Comparison of ENCODE assay signal across 18 cellular contexts in the genomic region with DNA sequence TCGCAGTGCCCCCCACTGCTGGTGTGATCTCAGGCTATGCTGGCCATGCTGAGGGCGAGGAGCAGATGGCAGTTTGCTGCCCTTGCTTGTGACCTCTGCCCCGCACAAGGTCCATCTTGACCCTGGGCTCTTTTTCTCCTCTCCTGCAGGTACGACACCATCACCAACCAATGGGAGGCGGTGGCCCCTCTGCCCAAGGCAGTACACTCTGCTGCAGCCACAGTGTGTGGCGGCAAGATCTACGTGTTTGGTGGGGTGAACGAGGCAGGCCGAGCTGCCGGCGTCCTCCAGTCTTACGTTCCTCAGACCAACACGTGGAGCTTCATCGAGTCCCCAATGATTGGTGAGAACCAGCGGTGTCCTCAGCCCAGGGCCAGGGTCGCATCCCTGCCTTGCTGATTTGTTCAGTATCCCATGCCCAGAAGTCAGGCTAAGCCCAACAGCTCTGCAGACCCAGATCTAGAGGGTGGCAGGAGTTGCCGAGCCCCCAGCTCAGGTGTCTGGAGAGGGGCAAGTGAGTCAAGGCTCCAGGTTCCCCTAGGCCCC.
"Had no signal": no experiment of that assay in that cellular context is flagged by ENCODE, and none has a peak within 500 bp of the region (broad histone marks: within the 10 kb centered on the region; RNA-seq: fewer than 3 reads in every experiment).

No MANE protein-coding gene starts in this region.

- H3K27ac ChIP-seq: adrenal gland, breast epithelium, esophagus muscularis mucosa, heart right ventricle, lower lobe of right lung, ovary, right lobe of liver, stomach had no signal

- H3K36me3 ChIP-seq: ovary had no signal

- H3K27ac Mint-ChIP-seq: activated CD8-positive, alpha-beta T cell treated with anti-CD3 and anti-CD28 coated beads, Interleukin-2, amount 10 ng/mL, durations not matched to agents 7 days and 5 days had no signal

- H3K4me1 ChIP-seq: breast epithelium, right lobe of liver had no signal

- H3K4me3 ChIP-seq: adrenal gland, breast epithelium, esophagus muscularis mucosa, heart right ventricle, lower lobe of right lung, ovary, right lobe of liver, smooth muscle cell, stomach had no signal

- DNase-seq: activated CD4-positive, alpha-beta T cell treated with anti-CD3 and anti-CD28 coated beads for 48 hours; activated CD4-positive, CD25-positive, alpha-beta regulatory T cell; activated CD8-positive, alpha-beta T cell treated with anti-CD3 and anti-CD28 coated beads, Interleukin-2, amount 10 ng/mL, durations not matched to agents 7 days and 5 days; activated gamma-delta T cell treated with Interleukin-2 at 50 U/mL for 16 hours; effector CD8-positive, alpha-beta T cell; immature natural killer cell; lower lobe of right lung; right lobe of liver; stimulated activated CD4-positive, alpha-beta T cell treated with anti-CD3 and anti-CD28 coated beads, Interleukin-4, amount 100 ng/mL, for 1 hour; stomach; trophoblast cell had no signal

- H3K4me3 Mint-ChIP-seq: activated CD8-positive, alpha-beta T cell treated with anti-CD3 and anti-CD28 coated beads, Interleukin-2, amount 10 ng/mL, durations not matched to agents 7 days and 5 days had no signal

- H3K9me3 ChIP-seq: adrenal gland, breast epithelium, esophagus muscularis mucosa, lower lobe of right lung, ovary, right lobe of liver, stomach had no signal

- ATAC-seq: activated CD8-positive, alpha-beta T cell treated with anti-CD3 and anti-CD28 coated beads, Interleukin-2, amount 10 ng/mL, durations not matched to agents 7 days and 5 days; activated naive CD4-positive, alpha-beta T cell treated with anti-CD3 and anti-CD28 coated beads, Interleukin-2, amount 50 U/mL, for 72 hours; heart right ventricle; lower lobe of right lung; right lobe of liver had no signal

- H3K4me2 ChIP-seq: smooth muscle cell had no signal

- H3K27me3 ChIP-seq: adrenal gland, breast epithelium, esophagus muscularis mucosa, heart right ventricle, ovary, right lobe of liver, stomach had no signal

- H3K9me3 Mint-ChIP-seq: activated naive CD4-positive, alpha-beta T cell treated with anti-CD3 and anti-CD28 coated beads, Interleukin-2, amount 50 U/mL, for 72 hours; immature natural killer cell had no signal
